30 cellular contexts compared by ENCODE assay signal in the genomic region with DNA sequence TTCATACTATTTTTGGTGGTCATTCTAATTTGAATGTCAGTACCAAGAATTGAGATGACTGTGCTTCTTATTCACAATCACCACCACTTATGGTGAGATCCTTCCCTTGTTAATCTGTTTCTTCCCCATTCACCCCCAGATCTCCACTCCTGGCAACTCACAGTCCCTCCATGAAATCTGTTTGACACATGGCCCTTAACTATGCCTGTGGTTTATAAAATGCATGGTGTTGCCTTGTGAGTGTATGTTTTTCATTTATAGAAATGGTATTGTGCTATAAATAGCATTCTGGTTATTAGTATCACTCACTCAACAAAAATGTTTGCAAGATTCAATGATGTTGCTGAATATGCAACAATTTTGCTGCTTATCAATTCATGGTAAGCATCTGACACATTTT.
"Had no signal": no experiment of that assay in that cellular context is flagged by ENCODE, and none has a peak within 500 bp of the region (broad histone marks: within the 10 kb centered on the region; RNA-seq: fewer than 3 reads in every experiment).

No MANE protein-coding gene starts in this region.

- DNase-seq: activated CD4-positive, alpha-beta memory T cell treated with anti-CD3 and anti-CD28 coated beads for 36 hours; activated CD4-positive, alpha-beta T cell treated with anti-CD3 and anti-CD28 coated beads, Interleukin-2, amount 10 ng/mL, durations not matched to agents 7 days and 5 days; activated CD4-positive, CD25-positive, alpha-beta regulatory T cell; activated gamma-delta T cell; activated naive CD4-positive, alpha-beta T cell treated with anti-CD3 and anti-CD28 coated beads for 36 hours; activated T-cell treated with anti-CD3 and anti-CD28 coated beads for 4 hours; activated T-cell treated with anti-CD3 and anti-CD28 coated beads, Interleukin-2, amount 50 U/mL, for 48 hours; adrenal gland; anterior cingulate cortex; caudate nucleus; Karpas-422; MM.1S; NCI-H1105; NCI-H1436; NCI-H1694 treated with DMSO at 0.1 percent for 48 hours; NCI-H2029 treated with DMSO at 0.1 percent for 48 hours; NCI-H510A treated with DMSO at 0.1 percent for 48 hours; NCI-H69; PC-3; SHP77; T-cell; T-helper 2 cell; T1000 had no signal

- ATAC-seq: activated T-helper 17 cell treated with anti-CD3 and anti-CD28 coated beads, Interleukin-2, amount 50 U/mL, for 72 hours; K562; PC-3; T-cell had no signal

- H3K27me3 ChIP-seq: adrenal gland, breast epithelium, SJSA1 had no signal

- H3K27ac ChIP-seq: adrenal gland, breast epithelium, SJSA1, VCaP had no signal

- H3K4me3 ChIP-seq: adrenal gland, breast epithelium, K562, SJSA1 had no signal

- H3K36me3 ChIP-seq: adrenal gland, breast epithelium, SJSA1 had no signal

- H3K4me1 ChIP-seq: adrenal gland, breast epithelium, SJSA1 had no signal

- FAIRE-seq: K562, RCC 7860, TTC549 had no signal

- H3K9me3 ChIP-seq: adrenal gland, breast epithelium, SJSA1 had no signal
